Comparison of ENCODE assay signal across 8 cellular contexts in the genomic region with DNA sequence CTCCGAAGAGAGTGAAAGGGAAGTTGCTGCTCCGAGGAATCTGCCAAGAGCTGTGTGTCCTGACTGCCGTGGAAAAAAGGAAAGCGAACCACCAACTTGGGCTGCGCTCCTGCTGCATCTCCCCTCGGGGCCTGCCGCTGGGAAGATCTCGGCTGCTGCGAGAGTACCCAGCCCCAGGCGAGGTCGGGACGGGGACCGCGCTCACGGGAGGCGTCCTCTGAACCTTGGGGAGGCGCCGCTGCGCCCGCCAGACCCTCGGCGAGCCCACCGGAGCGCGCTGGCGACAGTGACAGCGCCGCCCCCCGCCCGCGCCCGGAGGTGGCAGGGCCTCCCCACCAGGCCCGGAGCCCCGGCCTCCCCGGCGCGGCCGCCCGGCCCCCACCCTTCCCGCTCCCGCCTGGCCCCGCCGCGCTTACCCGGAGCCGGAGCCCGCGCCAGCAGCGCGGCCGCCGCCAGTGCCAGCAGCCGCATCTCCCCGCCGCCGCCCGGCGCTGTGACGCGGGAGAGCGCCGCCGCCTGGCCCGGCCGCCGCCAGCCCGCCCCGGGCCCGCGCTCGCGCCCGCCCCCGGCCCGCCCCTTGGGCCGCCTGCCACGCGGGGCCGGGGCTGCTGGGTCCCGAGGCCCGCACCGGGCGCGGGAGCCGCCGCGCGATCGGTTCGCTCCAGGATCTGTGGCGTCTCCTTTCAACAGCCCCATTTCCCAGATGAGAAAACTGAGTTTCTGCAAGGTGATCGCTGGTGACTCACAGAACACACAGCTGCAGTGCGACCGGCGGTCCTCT. TPM values are rescaled to one million over a fixed set of nuclear protein-coding genes. Genes with fewer than 3 reads are reported as not detected.
DNase-seq lines count a peak whose midpoint lies in the region; ATAC-seq, FAIRE-seq and TF ChIP-seq lines count a peak whose summit lies in the region.

A gene with protein sequence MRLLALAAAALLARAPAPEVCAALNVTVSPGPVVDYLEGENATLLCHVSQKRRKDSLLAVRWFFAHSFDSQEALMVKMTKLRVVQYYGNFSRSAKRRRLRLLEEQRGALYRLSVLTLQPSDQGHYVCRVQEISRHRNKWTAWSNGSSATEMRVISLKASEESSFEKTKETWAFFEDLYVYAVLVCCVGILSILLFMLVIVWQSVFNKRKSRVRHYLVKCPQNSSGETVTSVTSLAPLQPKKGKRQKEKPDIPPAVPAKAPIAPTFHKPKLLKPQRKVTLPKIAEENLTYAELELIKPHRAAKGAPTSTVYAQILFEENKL (minus strand): TSS at position 508 of the 781 bp plus-strand sequence. CDS start 37 bp downstream, at position 471.

- peak; percentile 62 to 65 for ATAC-seq in stimulated activated naive B cell treated with anti-CD40 and anti-IgM and Interleukin-4, amounts not matched to agents 10 μg/mL and 1 μg/mL and 100 μg/mL, for 72 hours (replicated peaks)
- ATAC-seq in HG03460 (IDR thresholded peaks at IDR 0.05; ENCODE audit: unreplicated experiment) (no peak), GM19324 (IDR thresholded peaks at IDR 0.05; ENCODE audit: low FRiP score, unreplicated experiment) (no peak), HG02885 (IDR thresholded peaks at IDR 0.05; ENCODE audit: poor library complexity, unreplicated experiment) (no peak)

- H3K27me3 Mint-ChIP-seq in stimulated activated naive B cell treated with anti-CD40 and anti-IgM and Interleukin-4, amounts not matched to agents 10 μg/mL and 1 μg/mL and 100 μg/mL, for 72 hours, result peaks cover 7 to 25% of the 10 kb centered on the region in 2 donors

- H3K36me3 Mint-ChIP-seq in stimulated activated naive B cell treated with anti-CD40 and anti-IgM and Interleukin-4, amounts not matched to agents 10 μg/mL and 1 μg/mL and 100 μg/mL, for 72 hours, result peaks cover 0 to 2% of the 10 kb centered on the region in 2 donors

- H3K27ac Mint-ChIP-seq in stimulated activated naive B cell treated with anti-CD40 and anti-IgM and Interleukin-4, amounts not matched to agents 10 μg/mL and 1 μg/mL and 100 μg/mL, for 72 hours, result no peak within 1 kb of the TSS

- H3K9me1 ChIP-seq in keratinocyte (ENCODE audit: control insufficient read depth, extremely low read depth, insufficient read depth, low read length), result no peaks in the 10 kb centered on the region

- H3K36me3 ChIP-seq in BE2C, result no peaks in the 10 kb centered on the region
- H3K36me3 ChIP-seq in keratinocyte (ENCODE audit: control insufficient read depth in 2 of 2, extremely low read depth in 1 of 2, insufficient read depth in 2 of 2, low read length in 2 of 2), result no peaks in the 10 kb centered on the region

- H3K4me1 ChIP-seq in BE2C (0 out of 2 replicates have a peak, but pooled peaks cover 5% of the 10 kb centered on the region), keratinocyte (ENCODE audit: control insufficient read depth, extremely low read depth, insufficient read depth, low read length) (no peaks in the 10 kb centered on the region)

- dilution Hi-C loops in keratinocyte (cut with MboI; ENCODE audit: extremely low pct_ligation_motif_present, low sequenced_read_pairs), result no loop called here

- H3K27ac ChIP-seq in keratinocyte (ENCODE audit: control insufficient read depth, insufficient read depth, low read length), result no peak within 1 kb of the TSS

- DNase-seq in BE2C (peak; percentile 47), HK-2 (ENCODE audit: unreplicated experiment) (peak; percentile 58), cerebellum (ENCODE audit: low spot score) (peak; percentile 46), keratinocyte (ENCODE audit: low read depth, low spot score) (no peak)
- no peak for DNase-seq in stimulated activated naive B cell treated with anti-CD40 and anti-IgM and Interleukin-4, amounts not matched to agents 10 μg/mL and 1 μg/mL and 100 μg/mL, for 72 hours

- H3K4me2 ChIP-seq in keratinocyte (ENCODE audit: control insufficient read depth, extremely low read depth, insufficient read depth, low read depth, low read length), result peak within 1 kb of the TSS; percentile 7

- H3K4me3 Mint-ChIP-seq in stimulated activated naive B cell treated with anti-CD40 and anti-IgM and Interleukin-4, amounts not matched to agents 10 μg/mL and 1 μg/mL and 100 μg/mL, for 72 hours, result peak within 1 kb of the TSS; percentile 64 to 73

- H3K4me3 ChIP-seq in BE2C (ENCODE audit: low read depth, low read length) (peak within 1 kb of the TSS; percentile 58), keratinocyte (ENCODE audit: control insufficient read depth in 2 of 3, extremely low read depth in 1 of 3, insufficient read depth in 2 of 3, low read depth in 1 of 3, low read length in 3 of 3) (no peak within 1 kb of the TSS)

- no peaks in the 10 kb centered on the region for H3K9me3 ChIP-seq in BE2C
- H3K9me3 ChIP-seq in keratinocyte (ENCODE audit: control insufficient read depth, low read depth, low read length), result no peaks in the 10 kb centered on the region

- no peaks in the 10 kb centered on the region for H4K20me1 ChIP-seq in keratinocyte (ENCODE audit: control insufficient read depth, extremely low read depth, insufficient read depth, low read length)

- H3K9ac ChIP-seq in keratinocyte (ENCODE audit: control insufficient read depth, extremely low read depth, insufficient read depth, low read length), result no peak within 1 kb of the TSS

- H3K79me2 ChIP-seq in keratinocyte (ENCODE audit: control insufficient read depth, insufficient read depth, low read length), result no peaks in the 10 kb centered on the region

- TF ChIP-seq CTCF in BE2C (IDR thresholded peaks at IDR 0.05; ENCODE audit: low read depth, low read length) (no peak), keratinocyte (optimal IDR thresholded peaks at IDR 0.05 in 1 of 3, IDR thresholded peaks at IDR 0.05 in 1 of 3, conservative IDR thresholded peaks at IDR 0.05 in 1 of 3; ENCODE audit: extremely low read depth in 1 of 3, insufficient read depth in 2 of 3, low read length in 3 of 3) (no peak)

- FAIRE-seq in keratinocyte (lab: Jason Lieb, UNC), result no peak

- peaks cover 5% of the 10 kb centered on the region; the same call in 1 of the 2 replicates for H3K27me3 ChIP-seq in BE2C
- peaks cover 39% of the 10 kb centered on the region for H3K27me3 ChIP-seq in keratinocyte (ENCODE audit: control insufficient read depth, extremely low read depth, insufficient read depth, low read length)

- no peak within 1 kb of the TSS for H2AFZ ChIP-seq in keratinocyte (ENCODE audit: control insufficient read depth, low read length)

- H3K9me3 Mint-ChIP-seq in stimulated activated naive B cell treated with anti-CD40 and anti-IgM and Interleukin-4, amounts not matched to agents 10 μg/mL and 1 μg/mL and 100 μg/mL, for 72 hours, result no peaks in the 10 kb centered on the region

- no peaks in the 10 kb centered on the region for H3K4me1 Mint-ChIP-seq in stimulated activated naive B cell treated with anti-CD40 and anti-IgM and Interleukin-4, amounts not matched to agents 10 μg/mL and 1 μg/mL and 100 μg/mL, for 72 hours

RNA-seq across cellular contexts. Expression of the gene that starts here (rescaled TPM):
- 1.0 TPM for polyA plus RNA-seq in BE2C (2012; ENCODE audit: insufficient read depth, insufficient read length, low read depth)
- 10.4 TPM for total RNA-seq in cerebellum
- not detected in 3 replicates for polyA plus RNA-seq in keratinocyte
- not detected for polyA plus RNA-seq in keratinocyte (2011; ENCODE audit: low read depth)
- polyA plus RNA-seq in keratinocyte (2011; cell fraction: cytosol; rRNA removed), result not detected in 2 replicates
- not detected in 2 replicates for polyA plus RNA-seq in keratinocyte (2011; cell fraction: nucleus; rRNA removed)
- polyA plus RNA-seq in keratinocyte (2012; ENCODE audit: low replicate concordance), result not detected in 2 replicates
- polyA minus RNA-seq in keratinocyte, result not detected in 3 replicates
- polyA minus RNA-seq in keratinocyte (2011; cell fraction: cytosol; rRNA and poly(A)+ RNA removed), result not detected
- not detected in 2 replicates for polyA minus RNA-seq in keratinocyte (2011; cell fraction: nucleus; rRNA and poly(A)+ RNA removed)

Comparison
In these comparisons a context has a peak if more than half of its experiments do, and no peak if none do; other contexts are left out.
1. DNase-seq: peak in BE2C (single experiment), HK-2 (single experiment) and cerebellum (single experiment); none in keratinocyte (single experiment) and stimulated activated naive B cell treated with anti-CD40 and anti-IgM and Interleukin-4, amounts not matched to agents 10 μg/mL and 1 μg/mL and 100 μg/mL, for 72 hours (single experiment).
2. ATAC-seq: peak in stimulated activated naive B cell treated with anti-CD40 and anti-IgM and Interleukin-4, amounts not matched to agents 10 μg/mL and 1 μg/mL and 100 μg/mL, for 72 hours (2 of 2); none in HG03460 (single experiment), GM19324 (single experiment) and HG02885 (single experiment).